ENCODE assay signal across 13 cellular contexts in genomic region chr18:26556573-26556972, GRCh38. TPM values are rescaled to one million over a fixed set of nuclear protein-coding genes. Genes with fewer than 3 reads are reported as not detected.
A peak's percentile ranks its signal among the peaks of the same experiment; 100 is the strongest.
DNase-seq lines count a peak whose midpoint lies in the region; ATAC-seq and TF ChIP-seq lines count a peak whose summit lies in the region.
"Had no signal": no experiment of that assay in that cellular context is flagged by ENCODE, and none has a peak within 500 bp of the region (broad histone marks: within the 10 kb centered on the region; RNA-seq: fewer than 3 reads in every experiment).

No MANE protein-coding gene starts in this region.

- peaks cover 0 to 8% (median 1%) of the 10 kb centered on the region in 4 donors for H3K4me1 Mint-ChIP-seq in CD4-positive, alpha-beta memory T cell

- intact Hi-C loops in cardiac septum (cut with DNase I) = no loop called here
- intact Hi-C loops in CD4-positive, alpha-beta memory T cell (cut with micrococcal nuclease) = no loop called here

- peaks cover 12% of the 10 kb centered on the region for H3K27me3 ChIP-seq in CD4-positive, alpha-beta memory T cell (ENCODE audit: insufficient read depth, low read length)
- H3K27me3 ChIP-seq: pancreas had no signal

- no peak overlapping the region for H3K4me3 ChIP-seq in CD4-positive, alpha-beta memory T cell (ENCODE audit: low read length in 2 of 2)
- H3K4me3 ChIP-seq: pancreas had no signal

- DNase-seq in fibroblast of peridontal ligament (ENCODE audit: extremely low read depth) = peak; percentile 51
- DNase-seq in cardiac septum (ENCODE audit: low spot score) = no peak
- no peak for DNase-seq in CD4-positive, alpha-beta memory T cell
- DNase-seq in activated effector memory CD4-positive, alpha-beta T cell treated with anti-CD3 and anti-CD28 coated beads, Interleukin-2, amount 50 U/mL, for 16 hours = no peak
- DNase-seq in GM19238 (ENCODE audit: insufficient read length, low spot score) = no peak
- DNase-seq: COR-L47, immature natural killer cell, NCI-H2029 treated with DMSO at 0.1 percent for 48 hours, pancreas had no signal

- H3K36me3 ChIP-seq in CD4-positive, alpha-beta memory T cell (ENCODE audit: insufficient read depth, low read length) = no peaks in the 10 kb centered on the region
- H3K36me3 ChIP-seq: pancreas had no signal

- H3K27me3 Mint-ChIP-seq in CD4-positive, alpha-beta memory T cell = peaks cover 30 to 36% of the 10 kb centered on the region in 2 donors

- H3K4me3 Mint-ChIP-seq in CD4-positive, alpha-beta memory T cell = no peak overlapping the region
- H3K4me3 Mint-ChIP-seq: dendritic cell treated with granulocyte-macrophage colony-stimulating factor and Interleukin-4, amounts not matched to agents 40 ng/mL and 50 ng/mL, for 4 days; immature natural killer cell had no signal

- no peaks in the 10 kb centered on the region for H3K9me3 ChIP-seq in CD4-positive, alpha-beta memory T cell (ENCODE audit: control insufficient read depth in 1 of 2, low read length in 2 of 2)
- H3K9me3 ChIP-seq: pancreas had no signal

- no peak overlapping the region for H3K27ac Mint-ChIP-seq in CD4-positive, alpha-beta memory T cell
- H3K27ac Mint-ChIP-seq: dendritic cell treated with granulocyte-macrophage colony-stimulating factor and Interleukin-4, amounts not matched to agents 40 ng/mL and 50 ng/mL, for 4 days; immature natural killer cell had no signal

- POLR2A ChIA-PET in CD4-positive, alpha-beta memory T cell (lab: Charles Lee; ENCODE audit: partially characterized antibody) = no interaction called here

- CTCF ChIA-PET in CD4-positive, alpha-beta memory T cell (lab: Charles Lee; ENCODE audit: partially characterized antibody) = no interaction called here

- no peaks in the 10 kb centered on the region for H3K36me3 Mint-ChIP-seq in CD4-positive, alpha-beta memory T cell
- H3K36me3 Mint-ChIP-seq: immature natural killer cell had no signal

- no peak for TF ChIP-seq POLR2A in GM18505 (IDR thresholded peaks at IDR 0.05; ENCODE audit: borderline replicate concordance, extremely low read depth, insufficient read depth, insufficient read length)

- ATAC-seq in GM18505 (IDR thresholded peaks at IDR 0.05; ENCODE audit: unreplicated experiment) (peak; percentile 87), GM21528 (IDR thresholded peaks at IDR 0.05; ENCODE audit: low FRiP score, unreplicated experiment) (peak; percentile 77), HG03175 (IDR thresholded peaks at IDR 0.05; ENCODE audit: unreplicated experiment) (peak; percentile 79)
- ATAC-seq: pancreas had no signal

- H3K9me3 Mint-ChIP-seq in CD4-positive, alpha-beta memory T cell = no peaks in the 10 kb centered on the region
- H3K9me3 Mint-ChIP-seq: dendritic cell treated with granulocyte-macrophage colony-stimulating factor and Interleukin-4, amounts not matched to agents 40 ng/mL and 50 ng/mL, for 4 days had no signal

- no peak overlapping the region for H3K27ac ChIP-seq in CD4-positive, alpha-beta memory T cell (ENCODE audit: low read depth, low read length)
- H3K27ac ChIP-seq: pancreas had no signal

- H3K4me1 ChIP-seq in CD4-positive, alpha-beta memory T cell (ENCODE audit: insufficient read depth, low read length) = no peaks in the 10 kb centered on the region
- H3K4me1 ChIP-seq: pancreas had no signal

RNA-seq across cellular contexts. Expression of gene KCTD1, which starts 8.2 kb away (rescaled TPM):
- total RNA-seq in cardiac septum = 10.1 TPM
- total RNA-seq in CD4-positive, alpha-beta memory T cell = 1 to 10 TPM; 2.8 to 3.4 TPM
- polyA plus RNA-seq in CD4-positive, alpha-beta memory T cell = under 1 TPM in 1 of 2 donors, not detected in 1; 0.34 TPM
